In genomic region chr16:50273888-50274770, GRCh38 we compare ENCODE assay signal across 7 cellular contexts. TPM values are rescaled to one million over a fixed set of nuclear protein-coding genes. Genes with fewer than 3 reads are reported as not detected.
DNase-seq lines count a peak whose midpoint lies in the region; ATAC-seq, FAIRE-seq and TF ChIP-seq lines count a peak whose summit lies in the region.

No MANE protein-coding gene starts in this region.

- TF ChIP-seq EP300 in H1 (IDR thresholded peaks at IDR 0.05; ENCODE audit: borderline replicate concordance in 1 of 2, low read depth in 2 of 2, low read length in 2 of 2) = no peak

- H3K4me1 ChIP-seq in H1 (replicated peaks in 1 of 4; ENCODE audit: control insufficient read depth in 3 of 4, insufficient read depth in 4 of 4, low read length in 3 of 4) (peaks cover 0 to 2% (median 0%) of the 10 kb centered on the region in 4 experiments; a peak in 1 of 7 replicates), HAP-1 (peaks cover 14% of the 10 kb centered on the region)

- H3K4me3 ChIP-seq in H1 (ENCODE audit: extremely low read depth in 1 of 4, insufficient read depth in 2 of 4, low read depth in 3 of 4, low read length in 4 of 4) (no peak overlapping the region), HAP-1 (no peak overlapping the region)

- no peak overlapping the region for H3K4me2 ChIP-seq in H1 (ENCODE audit: insufficient read depth in 1 of 2, low read depth in 2 of 2, low read length in 2 of 2)

- H3K4me1 Mint-ChIP-seq in stimulated activated effector memory CD8-positive, alpha-beta T cell treated with anti-CD3 and anti-CD28 coated beads, Interleukin-12 subunit alpha, Interleukin-12 subunit beta, amount 100 ng/mL, for 72 hours = peaks cover 93% of the 10 kb centered on the region

- in situ Hi-C loops in HAP-1 (cut with MboI; ENCODE audit: low sequenced_read_pairs) = no loop called here

- no peaks in the 10 kb centered on the region for H3K27me3 ChIP-seq in H1 (replicated peaks in 1 of 4; ENCODE audit: control insufficient read depth in 3 of 4, extremely low read depth in 1 of 4, insufficient read depth in 3 of 4, low read length in 3 of 4)
- H3K27me3 ChIP-seq in HAP-1 (ENCODE audit: low read depth) = no peaks in the 10 kb centered on the region

- H3K27ac Mint-ChIP-seq in stimulated activated effector memory CD8-positive, alpha-beta T cell treated with anti-CD3 and anti-CD28 coated beads, Interleukin-12 subunit alpha, Interleukin-12 subunit beta, amount 100 ng/mL, for 72 hours = peak overlapping the region; percentile 100

- H4K5ac ChIP-seq in H1 (ENCODE audit: insufficient read length, low read depth, low read length) = no peak overlapping the region

- H3K27ac ChIP-seq in H1 (ENCODE audit: low read depth, low read length) = no peak overlapping the region

- no peak overlapping the region for H3K23ac ChIP-seq in H1 (ENCODE audit: insufficient read length)

- peak overlapping the region; percentile 97 for H3K4me3 Mint-ChIP-seq in stimulated activated effector memory CD8-positive, alpha-beta T cell treated with anti-CD3 and anti-CD28 coated beads, Interleukin-12 subunit alpha, Interleukin-12 subunit beta, amount 100 ng/mL, for 72 hours

- TF ChIP-seq RAD21 in H1 (IDR thresholded peaks at IDR 0.05 in 1 of 2, conservative IDR thresholded peaks at IDR 0.05 in 1 of 2; ENCODE audit: low read depth in 2 of 2, low read length in 2 of 2) = no peak

- CTCF ChIA-PET in H1 (lab: Charles Lee; ENCODE audit: partially characterized antibody) = interaction anchor here (1.1 to 2.9 kb wide), 9 partner anchors 9 to 391 kb away, joined by 3 to 13 read pairs (median 5); partner anchors contain the start of gene ADCY7

- TF ChIP-seq CTCF in H1 (IDR thresholded peaks at IDR 0.05; ENCODE audit: control extremely low read depth in 1 of 3, insufficient read depth in 1 of 3, low read depth in 1 of 3, low read length in 3 of 3) = no peak

- H2AFZ ChIP-seq in H1 (ENCODE audit: low read length) = no peak overlapping the region

- H3K56ac ChIP-seq in H1 (replicated peaks; ENCODE audit: insufficient read length, low read depth, low read length) = no peak overlapping the region

- FAIRE-seq in H1 (lab: Jason Lieb, UNC) (no peak), H54 (lab: Jason Lieb, UNC) (no peak)

- H2AK5ac ChIP-seq in H1 (ENCODE audit: low read depth, low read length) = no peak overlapping the region

- H3K79me2 ChIP-seq in H1 (ENCODE audit: control insufficient read depth in 1 of 2, insufficient read depth in 2 of 2, low read length in 2 of 2) = no peaks in the 10 kb centered on the region

- peak; percentile 46 for ATAC-seq in HG03108 (IDR thresholded peaks at IDR 0.05; ENCODE audit: unreplicated experiment)
- peak; percentile 54 for ATAC-seq in stimulated activated effector memory CD8-positive, alpha-beta T cell treated with anti-CD3 and anti-CD28 coated beads, Interleukin-12 subunit alpha, Interleukin-12 subunit beta, amount 100 ng/mL, for 72 hours

- peak overlapping the region; percentile 45 for H4K8ac ChIP-seq in H1 (ENCODE audit: extremely low read depth, insufficient read depth, low read length)

- 0 out of 2 replicates have a peak overlapping the region, but pooled peaks have one; percentile 73 for H2BK5ac ChIP-seq in H1 (ENCODE audit: low read depth, low read length)

- no peak for TF ChIP-seq POLR2A in H1 (IDR thresholded peaks at IDR 0.05; ENCODE audit: control extremely low read depth in 1 of 2, low read depth in 2 of 2, low read length in 2 of 2)
- TF ChIP-seq POLR2A in H54 (IDR thresholded peaks at IDR 0.05; ENCODE audit: low read depth, low read length) = no peak

- H4K20me1 ChIP-seq in H1 (replicated peaks in 1 of 2; ENCODE audit: control insufficient read depth in 1 of 2, insufficient read depth in 2 of 2, low read length in 2 of 2) = peaks cover 0 to 2% of the 10 kb centered on the region in 2 experiments

- no peaks in the 10 kb centered on the region for H3K23me2 ChIP-seq in H1 (ENCODE audit: low read depth, low read length)

- peak overlapping the region; percentile 23; the same call in 1 of the 2 replicates for H2BK12ac ChIP-seq in H1 (ENCODE audit: low read depth, low read length)

- no peak overlapping the region for H3K4ac ChIP-seq in H1 (replicated peaks; ENCODE audit: insufficient read length, low read depth, low read length)

- H3K9me3 Mint-ChIP-seq in stimulated activated effector memory CD8-positive, alpha-beta T cell treated with anti-CD3 and anti-CD28 coated beads, Interleukin-12 subunit alpha, Interleukin-12 subunit beta, amount 100 ng/mL, for 72 hours = peaks cover 5% of the 10 kb centered on the region

- no peak overlapping the region for H3K18ac ChIP-seq in H1 (ENCODE audit: extremely low read depth, low read length)

- H3K36me3 Mint-ChIP-seq in stimulated activated effector memory CD8-positive, alpha-beta T cell treated with anti-CD3 and anti-CD28 coated beads, Interleukin-12 subunit alpha, Interleukin-12 subunit beta, amount 100 ng/mL, for 72 hours = peaks cover 46% of the 10 kb centered on the region

- POLR2A ChIA-PET in H1 (lab: Charles Lee; ENCODE audit: partially characterized antibody) = interaction anchor here (0.6 to 1.4 kb wide), 2 partner anchors 40 to 320 kb away, joined by 3 to 4 read pairs; no protein-coding TSS in a partner anchor

- 88% methylated on average over 25 of the region's 28 CpGs; no CpG with 5 or more reads in 1 of the 2 experiments for WGBS in H1 (ENCODE audit: extremely low coverage in 1 of 2, insufficient coverage in 1 of 2, insufficient read length in 1 of 2, insufficient replicate concordance in 2 of 2, low coverage in 1 of 2, low lambda C conversion rate in 2 of 2, missing lambda C conversion rate in 1 of 2), 2 experiments

- H3K9me3 ChIP-seq in H1 (ENCODE audit: insufficient read depth in 2 of 2, low read depth in 1 of 2, low read length in 1 of 2) = no peaks in the 10 kb centered on the region
- H3K9me3 ChIP-seq in HAP-1 = no peaks in the 10 kb centered on the region

- no peak overlapping the region for H2BK15ac ChIP-seq in H1 (ENCODE audit: low read length)

- H3K36me3 ChIP-seq in H1 (ENCODE audit: control insufficient read depth in 2 of 4, insufficient read depth in 4 of 4, low read length in 3 of 4) = no peaks in the 10 kb centered on the region
- H3K36me3 ChIP-seq in HAP-1 (replicated peaks) = no peaks in the 10 kb centered on the region

- H3K14ac ChIP-seq in H1 (ENCODE audit: insufficient read length) = no peak overlapping the region

- DNase-seq in GM19240 (ENCODE audit: insufficient read length, low spot score) (peak; percentile 78), T-helper 9 cell (peak; percentile 47), H1 (ENCODE audit: low read depth in 1 of 2, low spot score in 2 of 2) (no peak), H54 (ENCODE audit: insufficient read length, low spot score) (no peak), HAP-1 (ENCODE audit: low spot score in 2 of 2) (no peak)
- DNase-seq in stimulated activated effector memory CD8-positive, alpha-beta T cell treated with anti-CD3 and anti-CD28 coated beads, Interleukin-12 subunit alpha, Interleukin-12 subunit beta, amount 100 ng/mL, for 72 hours (ENCODE audit: low spot score in 2 of 2) = peak in 1 of 2 donors; percentile 77

- H3K9ac ChIP-seq in H1 (replicated peaks in 1 of 4; ENCODE audit: extremely low read depth in 1 of 4, low read depth in 3 of 4, low read length in 3 of 4) = no peak overlapping the region

- H3K79me1 ChIP-seq in H1 (ENCODE audit: low read depth, low read length) = 0 out of 2 replicates have a peak, but pooled peaks cover 3% of the 10 kb centered on the region

- peak overlapping the region; percentile 6 for H4K91ac ChIP-seq in H1 (replicated peaks; ENCODE audit: insufficient read length, low read length)

- no peak overlapping the region for H2BK120ac ChIP-seq in H1 (replicated peaks; ENCODE audit: low read depth, low read length)

- H2BK20ac ChIP-seq in H1 (ENCODE audit: low read length) = no peak overlapping the region

TF ChIP-seq in H1, 55 proteins besides CTCF, POLR2A, EP300 and RAD21 (continues in another document):
- TF ChIP-seq TBP (IDR thresholded peaks at IDR 0.05; ENCODE audit: low read depth, low read length) = no peak
- TF ChIP-seq KDM5A (IDR thresholded peaks at IDR 0.05; ENCODE audit: low read length) = no peak
- no peak for TF ChIP-seq CTBP2 (IDR thresholded peaks at IDR 0.05; ENCODE audit: borderline replicate concordance, insufficient read depth, insufficient read length, low read length)
- no peak for TF ChIP-seq SIX5 (IDR thresholded peaks at IDR 0.05; ENCODE audit: low read depth, low read length)
- TF ChIP-seq SP4 (IDR thresholded peaks at IDR 0.05; ENCODE audit: low read length) = no peak
- TF ChIP-seq BACH1 (IDR thresholded peaks at IDR 0.05; ENCODE audit: low read length) = no peak
- no peak for TF ChIP-seq NRF1 (IDR thresholded peaks at IDR 0.05; ENCODE audit: low read depth, low read length)
- TF ChIP-seq MAX (IDR thresholded peaks at IDR 0.05) = no peak
- TF ChIP-seq NANOG (IDR thresholded peaks at IDR 0.05; ENCODE audit: insufficient read depth, low read depth, low read length, poor library complexity, severe bottlenecking) = no peak
- TF ChIP-seq ATF3 (IDR thresholded peaks at IDR 0.05; ENCODE audit: insufficient read depth, low read depth, low read length) = no peak

RNA-seq across cellular contexts. Expression of gene ADCY7, which starts 7.8 kb away (rescaled TPM):
- 4.7 and 5.1 TPM in 2 replicates for total RNA-seq in H1 (2021; fragmentation: NEBNext Ultra II Directional; extraction: Animal tissue kit (Norgen Biotek cat#: 25700))
- 2.4 and 5.5 TPM in 2 replicates for polyA plus RNA-seq in H1 (2011; rRNA removed)
- 4.9 TPM for polyA plus RNA-seq in H1 (2011; cell fraction: cytosol; rRNA removed)
- polyA plus RNA-seq in H1 (2011; cell fraction: nucleus; rRNA removed) = 13.5 TPM
- polyA plus RNA-seq in H1 (2012, experiment 1 of 2) = 2.0 to 4.3 TPM (median 2.9 TPM) in 4 replicates
- 0.45 TPM for polyA plus RNA-seq in H1 (2012, experiment 2 of 2)
- 1.8 TPM for polyA plus RNA-seq in H1 (2013, experiment 1 of 2)
- polyA plus RNA-seq in H1 (2013, experiment 2 of 2) = 1.7 TPM
- 6.9 and 7.2 TPM in 2 replicates for polyA minus RNA-seq in H1 (2011; rRNA and poly(A)+ RNA removed)
- polyA minus RNA-seq in H1 (2011; cell fraction: cytosol; rRNA and poly(A)+ RNA removed) = 7.3 TPM
- polyA minus RNA-seq in H1 (2011; cell fraction: nucleus; rRNA and poly(A)+ RNA removed) = 6.4 TPM

Comparison
In these comparisons a context has a peak if more than half of its experiments do, and no peak if none do; other contexts are left out.
1. DNase-seq: peak in GM19240 (single experiment) and T-helper 9 cell (single experiment); none in H1 (0 of 2), H54 (single experiment) and HAP-1 (0 of 2).